Comparison of ENCODE assay signal across 7 cellular contexts in the genomic region with DNA sequence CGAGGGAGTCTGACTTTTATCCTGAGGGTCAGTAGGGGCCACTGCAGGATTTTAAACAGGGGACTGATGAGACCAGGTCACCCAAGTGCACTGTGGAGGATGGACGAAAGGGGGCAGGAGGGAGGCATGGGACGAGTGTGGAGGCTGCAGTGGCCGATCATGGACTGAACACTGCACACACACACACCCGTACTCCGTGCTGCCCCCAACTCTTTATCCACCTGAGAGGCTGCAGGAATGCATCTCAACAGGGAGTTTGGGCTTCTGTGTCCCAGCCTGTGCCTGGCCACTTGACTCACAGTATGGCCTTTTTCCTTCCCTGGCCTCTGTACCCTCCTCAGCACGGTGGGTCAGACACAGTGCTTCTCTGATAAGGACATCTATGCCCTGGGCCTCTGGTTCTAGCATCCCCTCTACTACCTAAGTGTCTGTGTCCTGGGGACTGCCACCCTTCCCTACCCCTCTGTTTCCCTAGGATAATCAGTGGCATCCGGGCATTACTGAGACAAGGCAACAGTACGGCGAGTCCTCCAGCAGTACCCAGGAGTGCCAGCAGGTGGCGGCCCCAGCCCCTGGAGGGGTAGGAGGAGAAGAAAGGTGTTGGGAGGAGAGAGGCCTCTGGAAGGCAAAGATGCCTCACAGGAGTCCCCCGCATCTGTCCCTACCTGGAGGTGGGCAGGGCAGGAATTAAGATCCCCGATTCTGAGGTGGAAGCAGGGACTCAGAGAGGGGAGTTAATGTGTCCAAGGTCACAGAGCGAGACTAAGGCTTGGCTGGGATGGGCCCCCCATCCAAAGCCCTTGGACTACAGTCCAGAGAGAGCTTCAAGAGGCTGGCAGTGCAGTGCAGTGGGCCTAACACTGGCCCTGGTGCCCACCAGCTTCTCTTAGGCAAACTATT. TPM values are rescaled to one million over a fixed set of nuclear protein-coding genes. Genes with fewer than 3 reads are reported as not detected.
DNase-seq lines count a peak whose midpoint lies in the region; ATAC-seq and TF ChIP-seq lines count a peak whose summit lies in the region.

No MANE protein-coding gene starts in this region.

- H3K27me3 Mint-ChIP-seq in MCF 10A (ENCODE audit: insufficient read depth, unreplicated experiment): no peaks in the 10 kb centered on the region

- peak; percentile 93 for TF ChIP-seq CTCF in GM13976 (IDR thresholded peaks at IDR 0.05; ENCODE audit: borderline replicate concordance, control extremely low read depth, extremely low read depth, insufficient read depth, missing control alignments)
- TF ChIP-seq CTCF in WERI-Rb-1 (IDR thresholded peaks at IDR 0.05; ENCODE audit: low read depth, low read length): peak; percentile 94
- TF ChIP-seq CTCF in MCF 10A (IDR thresholded peaks at IDR 0.05; ENCODE audit: unreplicated experiment): peak; percentile 98

- H3K9me3 ChIP-seq in WERI-Rb-1 (ENCODE audit: severe bottlenecking): no peaks in the 10 kb centered on the region

- no peaks in the 10 kb centered on the region for H3K36me3 ChIP-seq in WERI-Rb-1

- H3K27me3 ChIP-seq in WERI-Rb-1 (ENCODE audit: insufficient read depth, low read depth, severe bottlenecking): no peaks in the 10 kb centered on the region

- H3K36me3 Mint-ChIP-seq in MCF 10A (ENCODE audit: insufficient read depth, unreplicated experiment): no peaks in the 10 kb centered on the region

- peak overlapping the region; percentile 54 for H3K27ac ChIP-seq in WERI-Rb-1

- CTCF ChIA-PET in MCF 10A (lab: Yijun Ruan, JAX): interaction anchor here (0.6 to 9.2 kb wide), 40 partner anchors 9 to 1087 kb away, joined by 3 to 118 read pairs (median 4); no protein-coding TSS in a partner anchor

- H3K9me3 Mint-ChIP-seq in MCF 10A (ENCODE audit: unreplicated experiment): no peaks in the 10 kb centered on the region

- no peak overlapping the region for H3K27ac Mint-ChIP-seq in MCF 10A (ENCODE audit: low read depth, unreplicated experiment)

- H3K4me3 ChIP-seq in WERI-Rb-1 (ENCODE audit: low read depth, low read length): peak overlapping the region; percentile 36

- POLR2A ChIA-PET in MCF 10A (lab: Yijun Ruan, JAX): interaction anchor here (0.7 kb wide), 1 partner anchor 271 kb away, joined by 3 read pairs; no protein-coding TSS in a partner anchor

- in situ Hi-C loops in GM13976 (cut with MboI; ENCODE audit: low sequenced_read_pairs, unreplicated experiment): loop anchor here (10.0 kb wide), 1 partner anchor 53 kb away; no protein-coding TSS in a partner anchor

- peaks cover 12% of the 10 kb centered on the region for H3K4me1 Mint-ChIP-seq in MCF 10A (ENCODE audit: insufficient read depth, unreplicated experiment)

- intact Hi-C loops in MCF 10A (cut with micrococcal nuclease): loop anchor here (1.0 kb wide), 4 partner anchors 31 to 275 kb away; no protein-coding TSS in a partner anchor

- BruUV-seq in MCF 10A (replicated peaks; lab: Mats Ljungman, UMichigan): no TSS peak

- peak; percentile 89 for DNase-seq in GM13976 (ENCODE audit: low spot score)
- DNase-seq in NCI-H2029 treated with DMSO at 0.1 percent for 48 hours (lab: John Stamatoyannopoulos, UW): peak; percentile 30
- peak; percentile 92 for DNase-seq in WERI-Rb-1
- DNase-seq in MCF 10A (ENCODE audit: unreplicated experiment): peak; percentile 88
- DNase-seq in islet precursor cell: peak; percentile 94
- peak; percentile 63 to 67 (median 65) for DNase-seq in stimulated activated CD4-positive, alpha-beta T cell treated with anti-CD3 and anti-CD28 coated beads, Interleukin-1b, Interleukin-23, amount 100 ng/mL, for 24 hours (ENCODE audit: low read depth in 4 of 4, low spot score in 1 of 4)

- ATAC-seq in HG02678 (IDR thresholded peaks at IDR 0.05; ENCODE audit: unreplicated experiment): peak; percentile 72

- no peak overlapping the region for H3K4me3 Mint-ChIP-seq in MCF 10A (ENCODE audit: unreplicated experiment)

RNA-seq across cellular contexts. Expression of a gene that starts 5.1 kb away (rescaled TPM):
- total RNA-seq in MCF 10A (2022): not detected in 2 replicates

RNA-seq across cellular contexts. Expression of a gene that starts 5.8 kb away (rescaled TPM):
- total RNA-seq in MCF 10A (2022): 0.07 and 0.63 TPM in 2 replicates

RNA-seq across cellular contexts. Expression of a gene that starts 28.4 kb away (rescaled TPM):
- not detected in 2 replicates for total RNA-seq in MCF 10A (2022)

Comparison
In these comparisons a context has a peak if more than half of its experiments do, and no peak if none do; other contexts are left out.
1. Peak in every context shown above with its lines: DNase-seq, ATAC-seq, H3K4me3 ChIP-seq and H3K27ac ChIP-seq.
2. DNase-seq: peak in every context shown above with its lines; median percentile 94 in islet precursor cell; 92 in WERI-Rb-1; 89 in GM13976; 88 in MCF 10A; 65 in stimulated activated CD4-positive, alpha-beta T cell treated with anti-CD3 and anti-CD28 coated beads, Interleukin-1b, Interleukin-23, amount 100 ng/mL, for 24 hours; 30 in NCI-H2029 treated with DMSO at 0.1 percent for 48 hours.